19 cellular contexts compared by ENCODE assay signal in the genomic region with DNA sequence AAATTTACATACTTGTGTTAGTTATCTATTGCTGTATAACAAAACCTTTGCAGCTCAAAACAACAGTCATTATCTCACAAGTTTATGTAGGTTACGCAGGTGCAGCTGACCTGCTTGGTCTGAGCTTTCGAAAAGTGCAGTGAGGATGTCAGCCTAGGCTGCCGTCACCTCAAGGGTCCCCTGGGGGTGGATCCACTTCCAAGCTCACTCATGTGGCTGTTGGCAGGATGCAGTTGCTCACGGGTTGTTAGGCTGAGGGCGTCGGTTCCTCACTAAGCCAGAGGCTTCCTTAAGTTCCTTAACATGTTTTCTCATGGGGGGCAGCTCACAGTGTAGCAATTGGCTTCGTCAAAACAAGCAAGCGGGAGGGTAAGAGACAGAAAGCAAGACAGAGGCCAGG.
A peak's percentile ranks its signal among the peaks of the same experiment; 100 is the strongest.
DNase-seq lines count a peak whose midpoint lies in the region; ATAC-seq and TF ChIP-seq lines count a peak whose summit lies in the region.
"Had no signal": no experiment of that assay in that cellular context is flagged by ENCODE, and none has a peak within 500 bp of the region (broad histone marks: within the 10 kb centered on the region; RNA-seq: fewer than 3 reads in every experiment).

No MANE protein-coding gene starts in this region.

- ATAC-seq in T-helper 17 cell (no peak), HG02759 (IDR thresholded peaks at IDR 0.05; ENCODE audit: unreplicated experiment) (no peak)
- ATAC-seq: heart left ventricle; left lobe of liver; psoas muscle; stimulated activated effector memory CD8-positive, alpha-beta T cell treated with anti-CD3 and anti-CD28 coated beads, Interleukin-12 subunit alpha, Interleukin-12 subunit beta, amount 100 ng/mL, for 72 hours had no signal

- no peak for TF ChIP-seq POLR2A in NB4 (IDR thresholded peaks at IDR 0.05; ENCODE audit: extremely low read depth, insufficient read length)
- TF ChIP-seq POLR2A in thyroid gland (IDR thresholded peaks at IDR 0.05): peak in 1 of 2 donors; percentile 30

- CTCF ChIA-PET in activated naive CD4-positive, alpha-beta T cell treated with anti-CD3 and anti-CD28 coated beads for 36 hours (lab: Charles Lee): no interaction called here

- no peaks in the 10 kb centered on the region for H3K27me3 ChIP-seq in thyroid gland
- H3K27me3 ChIP-seq: adrenal gland, testis had no signal

- H3K4me3 ChIP-seq in NB4 (ENCODE audit: low read depth, low read length) (no peak overlapping the region), thyroid gland (replicated peaks in 1 of 3) (no peak overlapping the region)
- H3K4me3 ChIP-seq: adrenal gland, heart left ventricle, psoas muscle, testis had no signal

- peaks cover 11% of the 10 kb centered on the region for H3K36me3 Mint-ChIP-seq in activated naive CD4-positive, alpha-beta T cell treated with anti-CD3 and anti-CD28 coated beads, Interleukin-2, amount 50 U/mL, for 24 hours
- H3K36me3 Mint-ChIP-seq in activated naive CD4-positive, alpha-beta T cell treated with anti-CD3 and anti-CD28 coated beads for 36 hours (ENCODE audit: low read depth): peaks cover 24% of the 10 kb centered on the region
- peaks cover 8% of the 10 kb centered on the region for H3K36me3 Mint-ChIP-seq in T-helper 17 cell (ENCODE audit: low read depth)

- TF ChIP-seq CTCF in NB4 (IDR thresholded peaks at IDR 0.05; ENCODE audit: low read depth, low read length) (no peak), thyroid gland (IDR thresholded peaks at IDR 0.05) (no peak)

- H3K27ac Mint-ChIP-seq in activated naive CD4-positive, alpha-beta T cell treated with anti-CD3 and anti-CD28 coated beads, Interleukin-2, amount 50 U/mL, for 24 hours: peak overlapping the region; percentile 19
- H3K27ac Mint-ChIP-seq in activated naive CD4-positive, alpha-beta T cell treated with anti-CD3 and anti-CD28 coated beads for 36 hours: no peak overlapping the region
- H3K27ac Mint-ChIP-seq in T-helper 17 cell: peak overlapping the region; percentile 79
- H3K27ac Mint-ChIP-seq: dendritic cell treated with granulocyte-macrophage colony-stimulating factor and Interleukin-4, amounts not matched to agents 40 ng/mL and 50 ng/mL, for 4 days had no signal

- peaks cover 9 to 22% of the 10 kb centered on the region in 2 donors for H3K4me1 ChIP-seq in thyroid gland
- H3K4me1 ChIP-seq: Caco-2, psoas muscle had no signal

- peaks cover 56% of the 10 kb centered on the region for H3K4me1 Mint-ChIP-seq in activated naive CD4-positive, alpha-beta T cell treated with anti-CD3 and anti-CD28 coated beads, Interleukin-2, amount 50 U/mL, for 24 hours
- peaks cover 24% of the 10 kb centered on the region for H3K4me1 Mint-ChIP-seq in activated naive CD4-positive, alpha-beta T cell treated with anti-CD3 and anti-CD28 coated beads for 36 hours (ENCODE audit: low read depth)
- H3K4me1 Mint-ChIP-seq in T-helper 17 cell: peaks cover 24% of the 10 kb centered on the region

- H3K9me3 ChIP-seq in T-helper 17 cell (ENCODE audit: control insufficient read depth, low read length, poor library complexity, severe bottlenecking) (no peaks in the 10 kb centered on the region), thyroid gland (no peaks in the 10 kb centered on the region)
- H3K9me3 ChIP-seq: adrenal gland, Caco-2, heart left ventricle, psoas muscle, testis had no signal

- DNase-seq in activated naive CD4-positive, alpha-beta T cell treated with anti-CD3 and anti-CD28 coated beads for 36 hours: no peak
- DNase-seq in NB4 (ENCODE audit: low read depth): peak; percentile 25
- DNase-seq in T-helper 17 cell: no peak
- DNase-seq in thyroid gland: peak; percentile 91 to 92
- no peak for DNase-seq in OCI-M1 (lab: John Stamatoyannopoulos, UW)
- DNase-seq: activated CD4-positive, alpha-beta T cell treated with anti-CD3 and anti-CD28 coated beads, Interleukin-2, amount 50 U/mL, for 4 hours; Caco-2; heart left ventricle; NCI-H1930; NCI-H526; psoas muscle; SHP77; testis had no signal

- H3K4me3 Mint-ChIP-seq in activated naive CD4-positive, alpha-beta T cell treated with anti-CD3 and anti-CD28 coated beads, Interleukin-2, amount 50 U/mL, for 24 hours: no peak overlapping the region
- no peak overlapping the region for H3K4me3 Mint-ChIP-seq in activated naive CD4-positive, alpha-beta T cell treated with anti-CD3 and anti-CD28 coated beads for 36 hours
- no peak overlapping the region for H3K4me3 Mint-ChIP-seq in T-helper 17 cell
- H3K4me3 Mint-ChIP-seq: dendritic cell treated with granulocyte-macrophage colony-stimulating factor and Interleukin-4, amounts not matched to agents 40 ng/mL and 50 ng/mL, for 4 days; stimulated activated effector memory CD8-positive, alpha-beta T cell treated with anti-CD3 and anti-CD28 coated beads, Interleukin-12 subunit alpha, Interleukin-12 subunit beta, amount 100 ng/mL, for 72 hours had no signal

- WGBS in thyroid gland, 2 donors: 23 to 43% methylated on average over 8 of the region's 8 CpGs

- intact Hi-C loops in activated naive CD4-positive, alpha-beta T cell treated with anti-CD3 and anti-CD28 coated beads for 36 hours (cut with micrococcal nuclease): no loop called here
- intact Hi-C loops in thyroid gland (cut with DNase I): no loop called here

- peak overlapping the region; percentile 49 to 83 (median 76) for H3K27ac ChIP-seq in thyroid gland
- H3K27ac ChIP-seq: adrenal gland, heart left ventricle, psoas muscle, testis had no signal

- no peaks in the 10 kb centered on the region for H3K9me3 Mint-ChIP-seq in activated naive CD4-positive, alpha-beta T cell treated with anti-CD3 and anti-CD28 coated beads, Interleukin-2, amount 50 U/mL, for 24 hours
- no peaks in the 10 kb centered on the region for H3K9me3 Mint-ChIP-seq in activated naive CD4-positive, alpha-beta T cell treated with anti-CD3 and anti-CD28 coated beads for 36 hours
- H3K9me3 Mint-ChIP-seq: dendritic cell treated with granulocyte-macrophage colony-stimulating factor and Interleukin-4, amounts not matched to agents 40 ng/mL and 50 ng/mL, for 4 days; stimulated activated effector memory CD8-positive, alpha-beta T cell treated with anti-CD3 and anti-CD28 coated beads, Interleukin-12 subunit alpha, Interleukin-12 subunit beta, amount 100 ng/mL, for 72 hours had no signal

- H3K36me3 ChIP-seq in thyroid gland: no peaks in the 10 kb centered on the region
- H3K36me3 ChIP-seq: adrenal gland had no signal

- H3K27me3 Mint-ChIP-seq in activated naive CD4-positive, alpha-beta T cell treated with anti-CD3 and anti-CD28 coated beads, Interleukin-2, amount 50 U/mL, for 24 hours: no peaks in the 10 kb centered on the region
- H3K27me3 Mint-ChIP-seq in activated naive CD4-positive, alpha-beta T cell treated with anti-CD3 and anti-CD28 coated beads for 36 hours (ENCODE audit: low read depth): no peaks in the 10 kb centered on the region
- no peaks in the 10 kb centered on the region for H3K27me3 Mint-ChIP-seq in T-helper 17 cell
- H3K27me3 Mint-ChIP-seq: dendritic cell treated with granulocyte-macrophage colony-stimulating factor and Interleukin-4, amounts not matched to agents 40 ng/mL and 50 ng/mL, for 4 days had no signal

Comparison
In these comparisons a context has a peak if more than half of its experiments do, and no peak if none do; other contexts are left out.
1. DNase-seq: peak in NB4 (single experiment) and thyroid gland (2 of 2); none in activated naive CD4-positive, alpha-beta T cell treated with anti-CD3 and anti-CD28 coated beads for 36 hours (single experiment), T-helper 17 cell (0 of 3) and OCI-M1 (single experiment).